ENCODE assay signal across 8 cellular contexts in genomic region chr9:99296375-99296951, GRCh38.
DNase-seq lines count a peak whose midpoint lies in the region; ATAC-seq and TF ChIP-seq lines count a peak whose summit lies in the region.

No MANE protein-coding gene starts in this region.

- no peak overlapping the region for H3K27ac ChIP-seq in CD8-positive, alpha-beta T cell (ENCODE audit: low read depth, low read length)
- H3K27ac ChIP-seq in mammary epithelial cell (ENCODE audit: insufficient read depth, low read depth, low read length) (no peak overlapping the region), osteoblast (ENCODE audit: low read depth, low read length) (no peak overlapping the region)

- in situ Hi-C loops in mammary epithelial cell (cut with MboI; ENCODE audit: low sequenced_read_pairs in 2 of 2), result no loop called here

- H3K4me3 Mint-ChIP-seq in CD8-positive, alpha-beta T cell, result peak overlapping the region; percentile 57
- H3K4me3 Mint-ChIP-seq in nephron progenitor cell, result no peak overlapping the region

- H4K20me1 ChIP-seq in mammary epithelial cell (ENCODE audit: insufficient read depth, low read length), result no peaks in the 10 kb centered on the region
- no peaks in the 10 kb centered on the region for H4K20me1 ChIP-seq in osteoblast (ENCODE audit: insufficient read depth, low read length)

- no peaks in the 10 kb centered on the region for H3K27me3 ChIP-seq in CD8-positive, alpha-beta T cell (ENCODE audit: insufficient read depth, low read length)
- no peaks in the 10 kb centered on the region for H3K27me3 ChIP-seq in mammary epithelial cell (ENCODE audit: insufficient read depth, low read length)
- peaks cover 24% of the 10 kb centered on the region for H3K27me3 ChIP-seq in osteoblast (ENCODE audit: insufficient read depth, low read length)

- H3K9me3 ChIP-seq in CD8-positive, alpha-beta T cell (ENCODE audit: low read length), result no peaks in the 10 kb centered on the region
- H3K9me3 ChIP-seq in mammary epithelial cell (replicated peaks; ENCODE audit: insufficient read depth, low read length) (no peaks in the 10 kb centered on the region), osteoblast (ENCODE audit: low read depth, low read length) (no peaks in the 10 kb centered on the region)

- peaks cover 5% of the 10 kb centered on the region for H3K4me1 Mint-ChIP-seq in CD8-positive, alpha-beta T cell (ENCODE audit: low read depth)
- H3K4me1 Mint-ChIP-seq in nephron progenitor cell, result peaks cover 7% of the 10 kb centered on the region

- no peak overlapping the region for H3K4me3 ChIP-seq in CD8-positive, alpha-beta T cell (ENCODE audit: low read depth, low read length)
- H3K4me3 ChIP-seq in mammary epithelial cell (replicated peaks in 1 of 3; ENCODE audit: insufficient read depth in 1 of 3, low read depth in 2 of 3, low read length in 3 of 3) (no peak overlapping the region), osteoblast (ENCODE audit: insufficient read depth, low read length) (peak overlapping the region; percentile 50)

- H3K27me3 Mint-ChIP-seq in CD8-positive, alpha-beta T cell (ENCODE audit: low read depth), result peaks cover 4% of the 10 kb centered on the region
- H3K27me3 Mint-ChIP-seq in nephron progenitor cell (ENCODE audit: low read depth, poor library complexity), result peaks cover 28% of the 10 kb centered on the region

- intact Hi-C loops in CD8-positive, alpha-beta T cell (cut with DNase I, micrococcal nuclease), result no loop called here
- intact Hi-C loops in mammary epithelial cell (cut with micrococcal nuclease), result no loop called here

- H3K4me1 ChIP-seq in CD8-positive, alpha-beta T cell (ENCODE audit: insufficient read depth, low read length), result no peaks in the 10 kb centered on the region
- no peaks in the 10 kb centered on the region for H3K4me1 ChIP-seq in mammary epithelial cell (ENCODE audit: insufficient read depth, low read length)
- no peaks in the 10 kb centered on the region for H3K4me1 ChIP-seq in osteoblast (ENCODE audit: insufficient read depth, low read length)

- H3K36me3 Mint-ChIP-seq in CD8-positive, alpha-beta T cell, result no peaks in the 10 kb centered on the region
- H3K36me3 Mint-ChIP-seq in nephron progenitor cell (ENCODE audit: low read depth), result no peaks in the 10 kb centered on the region

- DNase-seq in CD8-positive, alpha-beta T cell, result peak in 6 of 7 experiments; percentile 4 to 65 (median 24)
- peak in 2 of 3 experiments; percentile 95 to 96 for DNase-seq in NCI-H1417 (lab: John Stamatoyannopoulos, UW)
- DNase-seq in mammary epithelial cell, result no peak
- peak; percentile 76 for DNase-seq in osteoblast (ENCODE audit: insufficient read length, low spot score, missing footprints)
- DNase-seq in nephron progenitor cell, result no peak
- no peak for DNase-seq in CD1c-positive myeloid dendritic cell (ENCODE audit: extremely low spot score)
- no peak for DNase-seq in NCI-H748 (lab: John Stamatoyannopoulos, UW; ENCODE audit: unreplicated experiment)
- DNase-seq in NCI-H446 treated with DMSO at 0.1 percent for 48 hours (lab: John Stamatoyannopoulos, UW), result no peak

- POLR2A ChIA-PET in CD8-positive, alpha-beta T cell (lab: Charles Lee), result interaction anchor here (0.7 kb wide), 1 partner anchor 18 kb away, joined by 3 read pairs; no protein-coding TSS in a partner anchor

- no peaks in the 10 kb centered on the region for H3K79me2 ChIP-seq in mammary epithelial cell (ENCODE audit: insufficient read depth, low read length)
- no peaks in the 10 kb centered on the region for H3K79me2 ChIP-seq in osteoblast (ENCODE audit: insufficient read depth, low read length)

- peak overlapping the region; percentile 49 for H3K27ac Mint-ChIP-seq in CD8-positive, alpha-beta T cell
- H3K27ac Mint-ChIP-seq in nephron progenitor cell, result no peak overlapping the region

- no TSS peak for BruUV-seq in mammary epithelial cell (replicated peaks; lab: Mats Ljungman, UMichigan)

- peak; percentile 80 for ATAC-seq in CD8-positive, alpha-beta T cell

- peak overlapping the region; percentile 44 for H2AFZ ChIP-seq in mammary epithelial cell (ENCODE audit: low read depth, low read length)
- peak overlapping the region; percentile 70 for H2AFZ ChIP-seq in osteoblast (ENCODE audit: low read length)

- no peaks in the 10 kb centered on the region for H3K36me3 ChIP-seq in CD8-positive, alpha-beta T cell (ENCODE audit: insufficient read depth, low read length)
- no peaks in the 10 kb centered on the region for H3K36me3 ChIP-seq in mammary epithelial cell (ENCODE audit: insufficient read depth, low read length)
- no peaks in the 10 kb centered on the region for H3K36me3 ChIP-seq in osteoblast (ENCODE audit: insufficient read depth, low read length)

- no peak overlapping the region for H3K9ac ChIP-seq in mammary epithelial cell (ENCODE audit: insufficient read depth, low read length)

- CTCF ChIA-PET in CD8-positive, alpha-beta T cell (lab: Charles Lee), result no interaction called here
- CTCF ChIA-PET in mammary epithelial cell (lab: Charles Lee; ENCODE audit: low non-redundant PET), result no interaction called here

- 41% methylated on average over 7 of the region's 36 CpGs for WGBS in mammary epithelial cell (ENCODE audit: low coverage, missing lambda C conversion rate)

- dilution Hi-C loops in mammary epithelial cell (cut with HindIII; ENCODE audit: low sequenced_read_pairs), result no loop called here

- H3K9me3 Mint-ChIP-seq in CD8-positive, alpha-beta T cell, result no peaks in the 10 kb centered on the region
- H3K9me3 Mint-ChIP-seq in nephron progenitor cell, result no peaks in the 10 kb centered on the region

- H3K4me2 ChIP-seq in mammary epithelial cell (ENCODE audit: insufficient read depth, low read depth, low read length), result peak overlapping the region; percentile 26
- peak overlapping the region; percentile 46 for H3K4me2 ChIP-seq in osteoblast (ENCODE audit: insufficient read depth, low read length)

- no peak for TF ChIP-seq CTCF in CD8-positive, alpha-beta T cell (IDR thresholded peaks at IDR 0.05)
- no peak for TF ChIP-seq CTCF in mammary epithelial cell (conservative IDR thresholded peaks at IDR 0.05 in 1 of 2, IDR thresholded peaks at IDR 0.05 in 1 of 2; ENCODE audit: extremely low read depth in 1 of 2, insufficient read depth in 1 of 2, low read depth in 1 of 2, low read length in 2 of 2)
- TF ChIP-seq CTCF in osteoblast (IDR thresholded peaks at IDR 0.05; ENCODE audit: extremely low read depth, low read depth, low read length), result no peak
- TF ChIP-seq CTCF in nephron progenitor cell (IDR thresholded peaks at IDR 0.05), result no peak

Comparison
In these comparisons a context has a peak if more than half of its experiments do, and no peak if none do; other contexts are left out.
1. DNase-seq: peak in CD8-positive, alpha-beta T cell (6 of 7), NCI-H1417 (2 of 3) and osteoblast (single experiment); none in mammary epithelial cell (single experiment), nephron progenitor cell (single experiment), CD1c-positive myeloid dendritic cell (single experiment), NCI-H748 (single experiment) and NCI-H446 treated with DMSO at 0.1 percent for 48 hours (single experiment).